Comparison of ENCODE assay signal across 9 cellular contexts in the genomic region with DNA sequence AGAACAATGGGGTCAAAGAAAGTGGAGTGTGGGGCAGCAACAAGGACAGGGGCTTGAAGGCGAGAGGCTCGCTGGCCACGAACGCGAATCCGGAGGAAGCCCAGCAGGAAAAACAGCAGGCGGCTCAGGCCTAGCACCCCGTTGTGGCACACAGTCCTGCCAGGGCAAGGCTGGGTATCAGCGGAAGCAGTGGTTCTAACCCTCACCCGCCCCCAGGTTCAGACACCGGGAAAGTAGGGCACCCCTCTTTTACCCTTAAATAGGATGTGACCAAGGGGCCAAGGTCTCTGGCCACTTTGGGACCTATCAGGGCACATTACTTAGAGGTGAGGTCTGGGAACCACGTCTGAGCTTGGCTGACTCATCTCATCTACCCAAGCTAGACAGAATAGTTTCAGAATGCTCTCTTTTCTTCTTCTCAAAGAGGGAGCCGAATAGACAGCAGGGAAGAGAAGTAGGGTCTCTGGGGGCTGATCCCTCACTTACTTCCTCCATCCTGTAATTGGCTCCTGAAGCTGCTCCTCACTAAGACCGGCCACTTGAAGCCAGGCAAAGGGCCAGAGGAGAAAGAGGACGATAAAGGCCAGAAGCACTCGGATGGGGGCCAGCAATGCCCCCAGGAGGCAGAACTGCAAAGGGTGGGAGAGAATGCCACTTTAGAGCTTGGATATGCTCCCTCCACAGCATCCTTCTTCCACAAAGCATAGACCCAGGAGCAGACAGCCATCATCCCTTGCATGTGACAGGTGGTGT. TPM values are rescaled to one million over a fixed set of nuclear protein-coding genes. Genes with fewer than 3 reads are reported as not detected.
DNase-seq lines count a peak whose midpoint lies in the region; ATAC-seq and TF ChIP-seq lines count a peak whose summit lies in the region.
"Had no signal": no experiment of that assay in that cellular context is flagged by ENCODE, and none has a peak within 500 bp of the region (broad histone marks: within the 10 kb centered on the region; RNA-seq: fewer than 3 reads in every experiment).

No MANE protein-coding gene starts in this region.

- peak overlapping the region in 1 of 2 donors; percentile 44 for H3K27ac ChIP-seq in ascending aorta

- peak; percentile 44 to 51 for DNase-seq in AML-193 (lab: John Stamatoyannopoulos, UW)
- no peak for DNase-seq in HFF-Myc (ENCODE audit: extremely low read depth, low read depth)
- DNase-seq in ascending aorta (ENCODE audit: low spot score in 2 of 2): no peak
- peak; percentile 9 for DNase-seq in medulla oblongata (ENCODE audit: extremely low spot score)
- DNase-seq: NCI-H774 had no signal

- TF ChIP-seq CTCF in HFF-Myc (IDR thresholded peaks at IDR 0.05; ENCODE audit: low read depth, low read length, missing control alignments) (no peak), ascending aorta (IDR thresholded peaks at IDR 0.05) (no peak)

- peaks cover 6 to 11% of the 10 kb centered on the region in 2 donors for H3K4me1 ChIP-seq in ascending aorta

- peak overlapping the region; percentile 85 for H3K4me3 ChIP-seq in HFF-Myc (replicated peaks; ENCODE audit: low read depth, low read length)
- peak overlapping the region; percentile 87 to 90 for H3K4me3 ChIP-seq in ascending aorta

- peaks cover 8 to 24% of the 10 kb centered on the region in 2 donors for H3K36me3 ChIP-seq in ascending aorta

- no peak for ATAC-seq in GM18858 (IDR thresholded peaks at IDR 0.05; ENCODE audit: unreplicated experiment)
- ATAC-seq in GM18868 (IDR thresholded peaks at IDR 0.05; ENCODE audit: unreplicated experiment): no peak
- no peak for ATAC-seq in GM19452 (IDR thresholded peaks at IDR 0.05; ENCODE audit: unreplicated experiment)
- no peak for ATAC-seq in HG02885 (IDR thresholded peaks at IDR 0.05; ENCODE audit: poor library complexity, unreplicated experiment)

- no peaks in the 10 kb centered on the region for H3K27me3 ChIP-seq in ascending aorta

- H3K9me3 ChIP-seq in ascending aorta: no peaks in the 10 kb centered on the region

- intact Hi-C loops in ascending aorta (cut with DNase I): no loop called here

RNA-seq across cellular contexts. Expression of a gene that starts 1.7 kb away (rescaled TPM):
- 113 TPM for total RNA-seq in ascending aorta

RNA-seq across cellular contexts. Expression of a gene that starts 22.1 kb away (rescaled TPM):
- not detected for total RNA-seq in ascending aorta

RNA-seq across cellular contexts. Expression of a gene that starts 22.3 kb away (rescaled TPM):
- total RNA-seq in ascending aorta: 212 TPM

RNA-seq across cellular contexts. Expression of a gene that starts 27.7 kb away (rescaled TPM):
- total RNA-seq in ascending aorta: 65.8 TPM

Comparison
In these comparisons a context has a peak if more than half of its experiments do, and no peak if none do; other contexts are left out.
1. DNase-seq: peak in AML-193 (2 of 2) and medulla oblongata (single experiment); none in HFF-Myc (single experiment) and ascending aorta (0 of 2).